Comparison of ENCODE assay signal across 10 cellular contexts in the genomic region with DNA sequence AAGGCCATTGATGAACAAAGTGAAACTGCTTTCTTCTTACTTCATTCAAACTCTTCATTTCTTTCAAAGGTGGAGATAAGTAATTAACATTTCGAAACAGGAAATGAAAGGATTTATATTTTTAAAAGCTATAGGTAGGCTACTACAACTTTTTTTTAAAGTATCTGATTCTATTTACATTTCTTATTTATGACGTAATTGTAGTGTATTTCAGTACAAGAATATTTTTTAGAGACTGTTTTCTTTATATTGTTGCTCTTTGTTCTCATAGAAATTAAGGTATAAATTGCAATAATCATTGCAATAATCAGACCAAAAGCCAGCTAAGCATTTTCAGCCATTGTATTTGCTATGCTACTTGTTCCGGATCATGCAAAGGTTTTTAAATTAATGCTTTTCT. TPM values are rescaled to one million over a fixed set of nuclear protein-coding genes. Genes with fewer than 3 reads are reported as not detected.
DNase-seq lines count a peak whose midpoint lies in the region; ATAC-seq and TF ChIP-seq lines count a peak whose summit lies in the region.
"Had no signal": no experiment of that assay in that cellular context is flagged by ENCODE, and none has a peak within 500 bp of the region (broad histone marks: within the 10 kb centered on the region; RNA-seq: fewer than 3 reads in every experiment).

No MANE protein-coding gene starts in this region.

- H3K4me2 ChIP-seq in OCI-LY1 (ENCODE audit: low read length) (peak overlapping the region; percentile 78), parathyroid adenoma (ENCODE audit: low read length) (peak overlapping the region; percentile 75)

- TF ChIP-seq CTCF in GM12875 (IDR thresholded peaks at IDR 0.05; ENCODE audit: borderline replicate concordance, insufficient read depth, low read depth, low read length) (no peak), OCI-LY1 (IDR thresholded peaks at IDR 0.05; ENCODE audit: low read length) (no peak), parathyroid adenoma (IDR thresholded peaks at IDR 0.05) (no peak), prostate gland (IDR thresholded peaks at IDR 0.05) (no peak)

- H3K27ac ChIP-seq in OCI-LY1 (ENCODE audit: low read depth, low read length, poor library complexity, severe bottlenecking) (peak overlapping the region; percentile 53), duodenal mucosa (ENCODE audit: low read depth, low read length) (no peak overlapping the region), parathyroid adenoma (no peak overlapping the region), prostate gland (no peak overlapping the region)

- 23% methylated on average over 3 of the region's 3 CpGs for WGBS in prostate gland

- H3K79me2 ChIP-seq in OCI-LY1 (ENCODE audit: insufficient read depth, low read length) (peaks cover 98% of the 10 kb centered on the region), parathyroid adenoma (peaks cover 13% of the 10 kb centered on the region)

- H3K4me3 ChIP-seq in GM12875 (ENCODE audit: low read depth, low read length) = peak overlapping the region; percentile 5
- H3K4me3 ChIP-seq in OCI-LY1 (ENCODE audit: low read depth, low read length, poor library complexity, severe bottlenecking) = peak overlapping the region; percentile 56
- H3K4me3 ChIP-seq in duodenal mucosa (ENCODE audit: low read depth in 1 of 2, low read length in 2 of 2) = peak overlapping the region; percentile 56 to 59
- no peak overlapping the region for H3K4me3 ChIP-seq in parathyroid adenoma (ENCODE audit: low read depth, low read length)
- H3K4me3 ChIP-seq in prostate gland = no peak overlapping the region

- H3K27me3 ChIP-seq in OCI-LY1 (ENCODE audit: insufficient read depth, low read length) (no peaks in the 10 kb centered on the region), duodenal mucosa (ENCODE audit: control insufficient read depth in 1 of 2, insufficient read depth in 2 of 2, low read length in 2 of 2) (no peaks in the 10 kb centered on the region), parathyroid adenoma (ENCODE audit: control insufficient read depth, insufficient read depth, low read length) (no peaks in the 10 kb centered on the region), prostate gland (replicated peaks; ENCODE audit: insufficient read depth) (no peaks in the 10 kb centered on the region)
- H3K27me3 ChIP-seq: body of pancreas had no signal

- H3K36me3 ChIP-seq in OCI-LY1 (ENCODE audit: insufficient read depth, low read length) (peaks cover 23% of the 10 kb centered on the region; the same call in 1 of the 2 replicates), duodenal mucosa (ENCODE audit: control insufficient read depth in 1 of 2, insufficient read depth in 2 of 2, low read length in 2 of 2) (no peaks in the 10 kb centered on the region), parathyroid adenoma (ENCODE audit: control insufficient read depth, insufficient read depth, low read length) (no peaks in the 10 kb centered on the region), prostate gland (no peaks in the 10 kb centered on the region)

- H3F3A ChIP-seq in OCI-LY1 (ENCODE audit: insufficient read depth, low read length) = no peaks in the 10 kb centered on the region; the same call in 1 of the 2 replicates

- H3K9me3 ChIP-seq in OCI-LY1 (ENCODE audit: low read length) (no peaks in the 10 kb centered on the region), duodenal mucosa (ENCODE audit: control insufficient read depth in 1 of 2, low read length in 2 of 2) (no peaks in the 10 kb centered on the region), parathyroid adenoma (ENCODE audit: control insufficient read depth, low read length) (no peaks in the 10 kb centered on the region), prostate gland (no peaks in the 10 kb centered on the region)
- H3K9me3 ChIP-seq: body of pancreas had no signal

- no peak overlapping the region for H2AFZ ChIP-seq in OCI-LY1 (ENCODE audit: low read length)
- H2AFZ ChIP-seq in parathyroid adenoma = no peak overlapping the region

- H4K20me1 ChIP-seq in OCI-LY1 (ENCODE audit: insufficient read depth, low read length) = no peaks in the 10 kb centered on the region

- no peaks in the 10 kb centered on the region for H3K9me2 ChIP-seq in OCI-LY1 (ENCODE audit: low read depth, low read length)

- no peak for DNase-seq in NCI-H2171 (lab: John Stamatoyannopoulos, UW)
- DNase-seq in prostate gland (ENCODE audit: low spot score) = no peak
- DNase-seq: activated CD4-positive, alpha-beta T cell treated with anti-CD3 and anti-CD28 coated beads for 4 hours; body of pancreas; GF-D8 had no signal

- no peak for ATAC-seq in HG02642 (IDR thresholded peaks at IDR 0.05; ENCODE audit: poor library complexity, unreplicated experiment)
- ATAC-seq: body of pancreas had no signal

- H3K4me1 ChIP-seq in OCI-LY1 (ENCODE audit: insufficient read depth, low read length, severe bottlenecking) (peaks cover 80% of the 10 kb centered on the region), duodenal mucosa (ENCODE audit: control insufficient read depth in 1 of 2, insufficient read depth in 2 of 2, low read length in 2 of 2) (peaks cover 29 to 54% of the 10 kb centered on the region in 2 donors), parathyroid adenoma (peaks cover 2% of the 10 kb centered on the region), prostate gland (replicated peaks) (no peaks in the 10 kb centered on the region)

- H3K9ac ChIP-seq in OCI-LY1 (ENCODE audit: low read length) = peak overlapping the region; percentile 47
- H3K9ac ChIP-seq in duodenal mucosa (ENCODE audit: low read depth in 1 of 2, low read length in 2 of 2) = peak overlapping the region in 1 of 2 donors; percentile 46
- no peak overlapping the region for H3K9ac ChIP-seq in parathyroid adenoma

- no peak for TF ChIP-seq POLR2A in prostate gland (IDR thresholded peaks at IDR 0.05)

- intact Hi-C loops in prostate gland (cut with DNase I) = no loop called here

RNA-seq across cellular contexts. Expression of gene ZFAND6, which starts 13.7 kb away (rescaled TPM):
- total RNA-seq in prostate gland = 100 to 1,000 TPM; 103 to 167 TPM

Comparison
In these comparisons a context has a peak if more than half of its experiments do, and no peak if none do; other contexts are left out.
1. H3K4me3 ChIP-seq: peak in GM12875 (single experiment), OCI-LY1 (single experiment) and duodenal mucosa (2 of 2); none in parathyroid adenoma (single experiment) and prostate gland (0 of 2).